ENCODE assay signal across 15 cellular contexts in the genomic region with DNA sequence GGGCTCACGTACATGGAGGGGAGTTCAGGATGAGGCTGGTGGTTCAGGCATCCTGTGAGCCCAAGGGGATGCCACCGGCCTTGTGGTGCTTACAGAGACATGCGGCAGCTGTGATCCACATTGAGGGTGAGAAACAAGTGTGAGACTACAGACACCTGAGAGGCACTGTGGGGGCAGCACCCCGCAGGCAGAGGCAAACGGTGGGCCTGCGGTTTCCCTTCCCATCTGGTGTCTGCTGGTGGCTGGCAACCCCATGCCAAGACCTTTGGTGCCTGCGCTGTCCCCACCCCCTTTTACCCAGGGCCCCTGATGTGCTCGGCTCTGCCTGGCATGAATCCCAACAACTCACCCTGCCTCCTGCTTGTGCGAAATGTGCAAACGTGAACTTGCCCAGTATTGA.
"Had no signal": no experiment of that assay in that cellular context is flagged by ENCODE, and none has a peak within 500 bp of the region (broad histone marks: within the 10 kb centered on the region; RNA-seq: fewer than 3 reads in every experiment).

No MANE protein-coding gene starts in this region.

- H3K27ac ChIP-seq: dorsolateral prefrontal cortex, esophagus squamous epithelium, suprapubic skin had no signal

- ATAC-seq: activated T-cell treated with anti-CD3 and anti-CD28 coated beads, Interleukin-2, amount 50 U/mL, for 72 hours; left cardiac atrium; natural killer cell treated with Interleukin-12 subunit alpha and Interleukin-12 subunit beta and Interleukin-15 and Interleukin-18, amount 100 ng/mL, for 72 hours; stimulated activated naive CD8-positive, alpha-beta T cell treated with anti-CD3 and anti-CD28 coated beads, Interleukin-15, Interleukin-2, amounts not matched to agents 100 U/mL and 50 U/mL, for 24 hours; T-helper 17 cell had no signal

- H3K27me3 ChIP-seq: dorsolateral prefrontal cortex, suprapubic skin had no signal

- H3K9me3 ChIP-seq: esophagus squamous epithelium, suprapubic skin had no signal

- H3K4me3 ChIP-seq: dorsolateral prefrontal cortex, esophagus squamous epithelium, suprapubic skin had no signal

- H3K36me3 ChIP-seq: esophagus squamous epithelium, suprapubic skin had no signal

- DNase-seq: activated B cell treated with CpG ODN at 0.5 μM for 24 hours; activated naive CD8-positive, alpha-beta T cell treated with anti-CD3 and anti-CD28 coated beads, Interleukin-2, amount 10 ng/mL, durations not matched to agents 7 days and 5 days; activated T-cell treated with anti-CD3 and anti-CD28 coated beads, Interleukin-2, amount 50 U/mL, for 72 hours; anterior cingulate cortex; esophagus squamous epithelium; foreskin fibroblast; glutamatergic neuron; left cardiac atrium; stimulated activated CD4-positive, alpha-beta T cell treated with anti-CD3 and anti-CD28 coated beads, Interleukin-12 subunit alpha, Interleukin-12 subunit beta, amount 100 ng/mL, for 4 hours; stimulated activated CD4-positive, alpha-beta T cell treated with anti-CD3 and anti-CD28 coated beads, Interleukin-2, amount 100 ng/mL, for 48 hours; stimulated activated naive CD8-positive, alpha-beta T cell treated with anti-CD3 and anti-CD28 coated beads, Interleukin-15, Interleukin-2, amounts not matched to agents 100 U/mL and 50 U/mL, for 24 hours; T-helper 17 cell had no signal
